Comparison of ENCODE assay signal across 16 cellular contexts in the genomic region with DNA sequence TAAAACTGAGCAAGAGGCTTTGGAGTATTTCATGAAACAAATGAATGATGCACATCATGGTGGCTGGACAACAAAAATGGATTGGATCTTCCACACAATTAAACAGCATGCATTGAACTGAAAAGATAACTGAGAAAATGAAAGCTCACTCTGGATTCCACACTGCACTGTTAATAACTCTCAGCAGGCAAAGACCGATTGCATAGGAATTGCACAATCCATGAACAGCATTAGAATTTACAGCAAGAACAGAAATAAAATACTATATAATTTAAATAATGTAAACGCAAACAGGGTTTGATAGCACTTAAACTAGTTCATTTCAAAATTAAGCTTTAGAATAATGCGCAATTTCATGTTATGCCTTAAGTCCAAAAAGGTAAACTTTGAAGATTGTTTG.
"Had no signal": no experiment of that assay in that cellular context is flagged by ENCODE, and none has a peak within 500 bp of the region (broad histone marks: within the 10 kb centered on the region; RNA-seq: fewer than 3 reads in every experiment).

No MANE protein-coding gene starts in this region.

- FAIRE-seq: bronchial epithelial cell, colon, TTC549 had no signal

- H3K4me3 ChIP-seq: lower lobe of right lung, pancreas, thyroid gland, uterus had no signal

- ATAC-seq: activated naive CD4-positive, alpha-beta T cell treated with anti-CD3 and anti-CD28 coated beads, Interleukin-2, amount 50 U/mL, for 72 hours; activated T-cell treated with anti-CD3 and anti-CD28 coated beads, Interleukin-2, amount 50 U/mL, for 4 hours; left cardiac atrium; lower lobe of right lung; pancreas; T-helper 17 cell had no signal

- H3K4me1 ChIP-seq: lower lobe of right lung, pancreas, thyroid gland, uterus had no signal

- H3K27me3 ChIP-seq: pancreas, thyroid gland, uterus had no signal

- DNase-seq: activated B cell treated with CpG ODN at 0.5 μM for 24 hours; activated CD4-positive, alpha-beta T cell treated with anti-CD3 and anti-CD28 coated beads, Interleukin-2, amount 10 ng/mL, durations not matched to agents 7 days and 5 days; activated effector memory CD4-positive, alpha-beta T cell treated with anti-CD3 and anti-CD28 coated beads, Interleukin-2, amount 50 U/mL, for 16 hours; activated T-cell treated with anti-CD3 and anti-CD28 coated beads, Interleukin-2, amount 50 U/mL, for 4 hours; immature natural killer cell; left cardiac atrium; lower lobe of right lung; naive B cell; pancreas; T-helper 17 cell; thyroid gland; uterus had no signal

- H3K9me3 ChIP-seq: lower lobe of right lung, pancreas, thyroid gland, uterus had no signal

- H3K36me3 ChIP-seq: uterus had no signal

- H3K27ac ChIP-seq: lower lobe of right lung, pancreas, thyroid gland, uterus had no signal
